Comparison of ENCODE assay signal across 23 cellular contexts in genomic region chr3:129422897-129423296, GRCh38. TPM values are rescaled to one million over a fixed set of nuclear protein-coding genes. Genes with fewer than 3 reads are reported as not detected.
"Had no signal": no experiment of that assay in that cellular context is flagged by ENCODE, and none has a peak within 500 bp of the region (broad histone marks: within the 10 kb centered on the region; RNA-seq: fewer than 3 reads in every experiment).

No MANE protein-coding gene starts in this region.

- H3K4me2 ChIP-seq: KMS-11 had no signal

- FAIRE-seq: RCC 7860 had no signal

- H3K27me3 ChIP-seq: SJSA1 had no signal

- H3K9ac ChIP-seq: KMS-11 had no signal

- H3K9me3 ChIP-seq: SJSA1 had no signal

- H3K36me3 ChIP-seq: SJSA1 had no signal

- DNase-seq: IMR-90, Kasumi-1, MM.1S, NCI-H1092 treated with DMSO at 0.1 percent for 48 hours, NCI-H1436, NCI-H187, NCI-H2029, NCI-H2081 treated with DMSO at 0.1 percent for 48 hours, NCI-H2171, NCI-H226, NCI-H446, NCI-H510A, NCI-H524 treated with DMSO at 0.1 percent for 48 hours, NCI-H774, Right ventricle myocardium superior, RPMI8226, SIG-M5, SW 1271 had no signal

- H3K4me3 ChIP-seq: SJSA1, SK-N-MC had no signal

- H3K27ac ChIP-seq: KMS-11, SJSA1, SK-N-MC had no signal

RNA-seq across cellular contexts. Expression of gene EFCAB12, which starts 5.5 kb away (rescaled TPM):
- total RNA-seq: M059J, Right ventricle myocardium superior, SJSA1 had no signal
